ENCODE assay signal across 17 cellular contexts in the genomic region with DNA sequence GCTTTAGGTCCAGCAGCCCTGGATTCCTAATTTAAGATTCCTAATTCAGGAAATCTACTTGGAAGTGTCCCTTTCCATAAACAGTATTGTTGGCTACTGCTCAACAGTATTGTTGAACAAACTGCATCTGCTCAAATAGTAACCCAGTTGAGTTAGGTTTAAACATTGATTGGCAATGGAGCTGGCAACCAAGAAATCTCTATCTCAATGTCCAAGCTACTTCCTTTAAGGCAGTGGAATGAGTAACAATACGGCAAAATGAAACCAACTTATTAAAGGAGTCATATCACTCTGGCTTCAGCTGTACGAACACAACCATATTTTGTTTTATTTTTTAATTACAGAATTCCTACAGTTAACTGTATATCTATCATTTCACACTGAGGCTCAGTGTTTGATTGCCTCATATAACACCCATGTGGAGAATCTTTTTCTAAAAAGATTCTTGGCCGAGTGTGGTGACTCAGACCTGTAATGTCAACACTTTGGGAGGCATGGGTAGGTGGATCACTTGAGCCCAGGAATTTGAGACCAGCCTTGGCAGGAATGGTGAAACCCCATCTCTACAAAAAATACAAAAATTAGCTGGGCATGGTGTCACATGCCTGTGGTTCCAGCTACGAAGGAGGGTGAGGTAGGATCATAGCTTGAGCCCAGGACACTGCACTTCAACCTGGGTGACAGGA.
DNase-seq lines count a peak whose midpoint lies in the region; ATAC-seq, FAIRE-seq and TF ChIP-seq lines count a peak whose summit lies in the region.
"Had no signal": no experiment of that assay in that cellular context is flagged by ENCODE, and none has a peak within 500 bp of the region (broad histone marks: within the 10 kb centered on the region; RNA-seq: fewer than 3 reads in every experiment).

No MANE protein-coding gene starts in this region.

- H3K9me2 ChIP-seq in HCT116 (ENCODE audit: insufficient read depth), result no peaks in the 10 kb centered on the region

- 17% methylated on average over 4 of the region's 4 CpGs for WGBS in A549 (ENCODE audit: missing lambda C conversion rate)

- CTCF ChIA-PET in A549 (lab: Yijun Ruan, JAX) (interaction anchor here (0.9 to 3.8 kb wide), 3 partner anchors 11 to 151 kb away, joined by 4 to 22 read pairs (median 5); no protein-coding TSS in a partner anchor), HCT116 (lab: Charles Lee) (interaction anchor here (1.6 kb wide), 1 partner anchor 11 kb away, joined by 3 read pairs; no protein-coding TSS in a partner anchor)

- RAD21 ChIA-PET in HCT116 (lab: Charles Lee; ENCODE audit: low non-redundant PET in 1 of 2, low total read pairs in 2 of 2, uncharacterized antibody in 2 of 2, unreplicated experiment in 2 of 2), result no interaction called here

- H3K4me1 ChIP-seq in A549 (peaks cover 39% of the 10 kb centered on the region; the same call in 2 of the 3 replicates), HCT116 (ENCODE audit: control insufficient read depth in 1 of 2, insufficient read depth in 2 of 2, low read length in 2 of 2) (no peaks in the 10 kb centered on the region)

- no peak for TF ChIP-seq EP300 in A549 (IDR thresholded peaks at IDR 0.05)

- H3K36me3 Mint-ChIP-seq in naive thymus-derived CD8-positive, alpha-beta T cell, result peaks cover under 1 to 72% (median 5%) of the 10 kb centered on the region in 3 donors
- peaks cover 23% of the 10 kb centered on the region for H3K36me3 Mint-ChIP-seq in activated T-helper 1 cell treated with anti-CD3 and anti-CD28 coated beads, Interleukin-12 subunit alpha, Interleukin-12 subunit beta, Interleukin-2, Interleukin-4 antibody, amounts not matched to agents 30 ng/mL and 10 ng/mL and 1 ng/mL, durations not matched to agents 14 hours and 24 hours and 36 hours (ENCODE audit: low read depth)
- H3K36me3 Mint-ChIP-seq in natural killer cell, result peaks cover 6% of the 10 kb centered on the region

- intact Hi-C loops in HCT116 (cut with micrococcal nuclease), result no loop called here
- intact Hi-C loops in activated T-helper 1 cell treated with anti-CD3 and anti-CD28 coated beads, Interleukin-12 subunit alpha, Interleukin-12 subunit beta, Interleukin-2, Interleukin-4 antibody, amounts not matched to agents 30 ng/mL and 10 ng/mL and 1 ng/mL, durations not matched to agents 14 hours and 24 hours and 36 hours (cut with micrococcal nuclease), result no loop called here
- intact Hi-C loops in natural killer cell (cut with micrococcal nuclease), result no loop called here

- H4K20me1 ChIP-seq in HCT116 (ENCODE audit: insufficient read depth), result no peaks in the 10 kb centered on the region

- H3K9me3 ChIP-seq in A549 (no peaks in the 10 kb centered on the region), HCT116 (ENCODE audit: control insufficient read depth in 1 of 2, insufficient read depth in 1 of 2, low read depth in 1 of 2, low read length in 2 of 2) (no peaks in the 10 kb centered on the region)
- H3K9me3 ChIP-seq: ovary had no signal

- H3K27ac Mint-ChIP-seq in naive thymus-derived CD8-positive, alpha-beta T cell, result no peak overlapping the region
- no peak overlapping the region for H3K27ac Mint-ChIP-seq in activated T-helper 1 cell treated with anti-CD3 and anti-CD28 coated beads, Interleukin-12 subunit alpha, Interleukin-12 subunit beta, Interleukin-2, Interleukin-4 antibody, amounts not matched to agents 30 ng/mL and 10 ng/mL and 1 ng/mL, durations not matched to agents 14 hours and 24 hours and 36 hours
- H3K27ac Mint-ChIP-seq in natural killer cell, result peak overlapping the region in 1 of 2 donors; percentile 18
- H3K27ac Mint-ChIP-seq: activated CD8-positive, alpha-beta T cell treated with anti-CD3 and anti-CD28 coated beads, Interleukin-2, amount 10 ng/mL, durations not matched to agents 7 days and 5 days had no signal

- TF ChIP-seq RAD21 in A549 (conservative IDR thresholded peaks at IDR 0.05 in 1 of 2, IDR thresholded peaks at IDR 0.05 in 1 of 2) (no peak), HCT116 (IDR thresholded peaks at IDR 0.05; ENCODE audit: low read depth) (no peak)

- FAIRE-seq in A549 (lab: Jason Lieb, UNC), result peak; percentile 100
- FAIRE-seq: endothelial cell of umbilical vein had no signal

- POLR2A ChIA-PET in A549 (lab: Yijun Ruan, JAX) (no interaction called here), HCT116 (lab: Charles Lee) (no interaction called here)
- POLR2A ChIA-PET in naive thymus-derived CD8-positive, alpha-beta T cell (lab: Charles Lee), result interaction anchor here (0.5 kb wide), 1 partner anchor 54 kb away, joined by 4 read pairs; no protein-coding TSS in a partner anchor

- no peak overlapping the region for H3K9ac ChIP-seq in HCT116 (ENCODE audit: low read length)

- BruUV-seq in HCT116 (replicated peaks; lab: Mats Ljungman, UMichigan), result no TSS peak

- TF ChIP-seq CTCF in A549 (IDR thresholded peaks at IDR 0.05) (no peak), HCT116 (IDR thresholded peaks at IDR 0.05 in 2 of 3, conservative IDR thresholded peaks at IDR 0.05 in 1 of 3; ENCODE audit: borderline replicate concordance in 1 of 3, insufficient read depth in 1 of 3, low read depth in 2 of 3, low read length in 2 of 3) (no peak), kidney epithelial cell (IDR thresholded peaks at IDR 0.05; ENCODE audit: insufficient read depth, low read length, poor library complexity, severe bottlenecking) (no peak), omental fat pad (IDR thresholded peaks at IDR 0.05) (no peak), natural killer cell (IDR thresholded peaks at IDR 0.05) (no peak)

- peak; percentile 59 to 86; a peak in 5 of 6 replicates for ATAC-seq in A549
- no peak for ATAC-seq in HCT116
- ATAC-seq in naive thymus-derived CD8-positive, alpha-beta T cell, result no peak
- no peak for ATAC-seq in omental fat pad (ENCODE audit: low FRiP score)
- ATAC-seq in natural killer cell, result no peak
- ATAC-seq: activated CD8-positive, alpha-beta T cell treated with anti-CD3 and anti-CD28 coated beads, Interleukin-2, amount 10 ng/mL, durations not matched to agents 7 days and 5 days had no signal

- H3K4me2 ChIP-seq in A549 (peak overlapping the region; percentile 60), HCT116 (ENCODE audit: low read length) (peak overlapping the region; percentile 5; the same call in 1 of the 2 replicates)

- no peak overlapping the region for H3K4me3 Mint-ChIP-seq in naive thymus-derived CD8-positive, alpha-beta T cell
- no peak overlapping the region for H3K4me3 Mint-ChIP-seq in activated T-helper 1 cell treated with anti-CD3 and anti-CD28 coated beads, Interleukin-12 subunit alpha, Interleukin-12 subunit beta, Interleukin-2, Interleukin-4 antibody, amounts not matched to agents 30 ng/mL and 10 ng/mL and 1 ng/mL, durations not matched to agents 14 hours and 24 hours and 36 hours
- no peak overlapping the region for H3K4me3 Mint-ChIP-seq in natural killer cell
- H3K4me3 Mint-ChIP-seq: activated CD8-positive, alpha-beta T cell treated with anti-CD3 and anti-CD28 coated beads, Interleukin-2, amount 10 ng/mL, durations not matched to agents 7 days and 5 days had no signal

- no peaks in the 10 kb centered on the region for H3K79me2 ChIP-seq in HCT116 (ENCODE audit: insufficient read depth, low read length)

- H3K9me3 Mint-ChIP-seq in naive thymus-derived CD8-positive, alpha-beta T cell, result no peaks in the 10 kb centered on the region
- H3K9me3 Mint-ChIP-seq in activated T-helper 1 cell treated with anti-CD3 and anti-CD28 coated beads, Interleukin-12 subunit alpha, Interleukin-12 subunit beta, Interleukin-2, Interleukin-4 antibody, amounts not matched to agents 30 ng/mL and 10 ng/mL and 1 ng/mL, durations not matched to agents 14 hours and 24 hours and 36 hours, result no peaks in the 10 kb centered on the region
- no peaks in the 10 kb centered on the region for H3K9me3 Mint-ChIP-seq in natural killer cell

- DNase-seq in A549 (ENCODE audit: low read depth in 1 of 2, low spot score in 1 of 2) (peak in 1 of 2 experiments; percentile 61), HCT116 (ENCODE audit: low read depth, low spot score) (no peak), astrocyte of the hippocampus (ENCODE audit: low read depth, low spot score) (peak; percentile 59), kidney epithelial cell (ENCODE audit: low read depth) (peak; percentile 1), omental fat pad (ENCODE audit: low spot score) (no peak), natural killer cell (no peak)
- DNase-seq in naive thymus-derived CD8-positive, alpha-beta T cell, result no peak
- DNase-seq in activated T-helper 1 cell treated with anti-CD3 and anti-CD28 coated beads, Interleukin-12 subunit alpha, Interleukin-12 subunit beta, Interleukin-2, Interleukin-4 antibody, amounts not matched to agents 30 ng/mL and 10 ng/mL and 1 ng/mL, durations not matched to agents 14 hours and 24 hours and 36 hours (ENCODE audit: low spot score), result no peak
- DNase-seq: activated CD8-positive, alpha-beta T cell treated with anti-CD3 and anti-CD28 coated beads, Interleukin-2, amount 10 ng/mL, durations not matched to agents 7 days and 5 days; activated effector memory CD4-positive, alpha-beta T cell treated with Interleukin-2 at 50 U/mL for 16 hours; caudate nucleus; DMS 273 treated with DMSO at 0.1 percent for 48 hours; KG1; NCI-H146; ovary; SHP77 treated with DMSO at 0.1 percent for 48 hours had no signal

- no peaks in the 10 kb centered on the region for H3K27me3 Mint-ChIP-seq in naive thymus-derived CD8-positive, alpha-beta T cell
- H3K27me3 Mint-ChIP-seq in activated T-helper 1 cell treated with anti-CD3 and anti-CD28 coated beads, Interleukin-12 subunit alpha, Interleukin-12 subunit beta, Interleukin-2, Interleukin-4 antibody, amounts not matched to agents 30 ng/mL and 10 ng/mL and 1 ng/mL, durations not matched to agents 14 hours and 24 hours and 36 hours (ENCODE audit: insufficient read depth), result no peaks in the 10 kb centered on the region
- H3K27me3 Mint-ChIP-seq in natural killer cell (ENCODE audit: low read depth in 2 of 2), result peaks cover 0 to 7% of the 10 kb centered on the region in 2 donors

- H3K27me3 ChIP-seq in HCT116 (ENCODE audit: insufficient read depth, low read length) (no peaks in the 10 kb centered on the region), kidney epithelial cell (ENCODE audit: control insufficient read depth, insufficient read depth, low read length) (no peaks in the 10 kb centered on the region)
- H3K27me3 ChIP-seq: ovary had no signal

- H3K36me3 ChIP-seq in HCT116 (ENCODE audit: control insufficient read depth in 1 of 2, insufficient read depth in 2 of 2, low read length in 2 of 2), result no peaks in the 10 kb centered on the region
- no peaks in the 10 kb centered on the region for H3K36me3 ChIP-seq in kidney epithelial cell (ENCODE audit: control insufficient read depth, insufficient read depth, low read length)
- H3K36me3 ChIP-seq: ovary had no signal

- no peak overlapping the region for H2AFZ ChIP-seq in HCT116 (ENCODE audit: low read depth, low read length, poor library complexity, severe bottlenecking)

- H3K4me1 Mint-ChIP-seq in naive thymus-derived CD8-positive, alpha-beta T cell, result peaks cover 0 to 2% (median 0%) of the 10 kb centered on the region in 4 donors
- no peaks in the 10 kb centered on the region for H3K4me1 Mint-ChIP-seq in activated T-helper 1 cell treated with anti-CD3 and anti-CD28 coated beads, Interleukin-12 subunit alpha, Interleukin-12 subunit beta, Interleukin-2, Interleukin-4 antibody, amounts not matched to agents 30 ng/mL and 10 ng/mL and 1 ng/mL, durations not matched to agents 14 hours and 24 hours and 36 hours (ENCODE audit: low read depth)
- no peaks in the 10 kb centered on the region for H3K4me1 Mint-ChIP-seq in natural killer cell

- no peak overlapping the region for H3K4me3 ChIP-seq in A549
- H3K4me3 ChIP-seq in HCT116 (replicated peaks in 1 of 2; ENCODE audit: low read depth in 1 of 2, low read length in 2 of 2), result no peak overlapping the region
- H3K4me3 ChIP-seq in kidney epithelial cell (ENCODE audit: low read depth, low read length), result no peak overlapping the region
- H3K4me3 ChIP-seq: ovary had no signal

- H3K27ac ChIP-seq in A549 (peak overlapping the region; percentile 47 to 61; a peak in 5 of 6 replicates), HCT116 (ENCODE audit: low read depth, low read length) (no peak overlapping the region)
- H3K27ac ChIP-seq: ovary had no signal

- no peak for TF ChIP-seq POLR2A in A549 (IDR thresholded peaks at IDR 0.05; ENCODE audit: low read length)
- TF ChIP-seq POLR2A in HCT116 (IDR thresholded peaks at IDR 0.05; ENCODE audit: borderline replicate concordance, extremely low read depth, insufficient read depth, insufficient read length), result no peak

Comparison
In these comparisons a context has a peak if more than half of its experiments do, and no peak if none do; other contexts are left out.
1. ATAC-seq: peak in A549 (2 of 2); none in HCT116 (single experiment), naive thymus-derived CD8-positive, alpha-beta T cell (0 of 2), omental fat pad (single experiment) and natural killer cell (0 of 3).
2. DNase-seq: peak in astrocyte of the hippocampus (single experiment) and kidney epithelial cell (single experiment); none in HCT116 (single experiment), naive thymus-derived CD8-positive, alpha-beta T cell (0 of 10), omental fat pad (single experiment), activated T-helper 1 cell treated with anti-CD3 and anti-CD28 coated beads, Interleukin-12 subunit alpha, Interleukin-12 subunit beta, Interleukin-2, Interleukin-4 antibody, amounts not matched to agents 30 ng/mL and 10 ng/mL and 1 ng/mL, durations not matched to agents 14 hours and 24 hours and 36 hours (single experiment) and natural killer cell (single experiment).